ENCODE assay signal across 21 cellular contexts in genomic region chr9:6565312-6565711, GRCh38.
DNase-seq lines count a peak whose midpoint lies in the region; ATAC-seq and TF ChIP-seq lines count a peak whose summit lies in the region.
"Had no signal": no experiment of that assay in that cellular context is flagged by ENCODE, and none has a peak within 500 bp of the region (broad histone marks: within the 10 kb centered on the region; RNA-seq: fewer than 3 reads in every experiment).

No MANE protein-coding gene starts in this region.

- H3K4me2 ChIP-seq in fibroblast of lung (ENCODE audit: extremely low read depth, insufficient read depth, low read length) (no peak overlapping the region), skeletal muscle satellite cell (ENCODE audit: low read length) (peak overlapping the region; percentile 22)

- DNase-seq in HFFc6 (no peak), fibroblast of lung (ENCODE audit: low read depth in 2 of 2) (no peak), putamen (ENCODE audit: low spot score) (no peak)
- DNase-seq in stimulated activated CD4-positive, alpha-beta T cell treated with anti-CD3 and anti-CD28 coated beads, Interleukin-4, amount 100 ng/mL, for 24 hours: no peak
- DNase-seq: activated CD4-positive, alpha-beta T cell treated with anti-CD3 and anti-CD28 coated beads, Interleukin-2, amount 50 U/mL, for 48 hours; activated T-cell treated with anti-CD3 and anti-CD28 coated beads for 4 hours; AML-193; DND-41; dorsolateral prefrontal cortex; erythroblast; NCI-H524; retina; T-helper 2 cell; testis; WERI-Rb-1 had no signal

- H3K9ac ChIP-seq in fibroblast of lung (ENCODE audit: insufficient read depth, low read length): no peak overlapping the region
- peak overlapping the region; percentile 35 for H3K9ac ChIP-seq in skeletal muscle satellite cell (ENCODE audit: low read depth, low read length)

- H3K4me1 ChIP-seq in fibroblast of lung (ENCODE audit: control insufficient read depth, extremely low read depth, insufficient read depth, low read length) (peaks cover 15% of the 10 kb centered on the region), skeletal muscle satellite cell (ENCODE audit: control insufficient read depth, insufficient read depth, low read length) (peaks cover 64% of the 10 kb centered on the region)

- H3K9me3 ChIP-seq in fibroblast of lung (ENCODE audit: control insufficient read depth, insufficient read depth, low read depth, low read length) (no peaks in the 10 kb centered on the region), skeletal muscle satellite cell (replicated peaks; ENCODE audit: low read length) (no peaks in the 10 kb centered on the region)
- H3K9me3 ChIP-seq: left ventricle myocardium inferior, SJSA1, testis had no signal

- no peaks in the 10 kb centered on the region for H3K36me3 Mint-ChIP-seq in HFFc6 (ENCODE audit: low read depth)
- H3K36me3 Mint-ChIP-seq in activated T-helper 17 cell treated with anti-CD3 and anti-CD28 coated beads, Interleukin-2, amount 50 U/mL, for 72 hours (ENCODE audit: low read depth): no peaks in the 10 kb centered on the region
- H3K36me3 Mint-ChIP-seq: activated naive CD4-positive, alpha-beta T cell treated with anti-CD3 and anti-CD28 coated beads, Interleukin-2, amount 50 U/mL, for 24 hours had no signal

- no peaks in the 10 kb centered on the region for H3K9me3 Mint-ChIP-seq in HFFc6
- no peaks in the 10 kb centered on the region for H3K9me3 Mint-ChIP-seq in activated T-helper 17 cell treated with anti-CD3 and anti-CD28 coated beads, Interleukin-2, amount 50 U/mL, for 72 hours
- H3K9me3 Mint-ChIP-seq: activated naive CD4-positive, alpha-beta T cell treated with anti-CD3 and anti-CD28 coated beads, Interleukin-2, amount 50 U/mL, for 24 hours had no signal

- H3K27me3 ChIP-seq in fibroblast of lung (ENCODE audit: control insufficient read depth, insufficient read depth, low read length) (no peaks in the 10 kb centered on the region), skeletal muscle satellite cell (ENCODE audit: control insufficient read depth, insufficient read depth, low read length) (no peaks in the 10 kb centered on the region)
- H3K27me3 ChIP-seq: dorsolateral prefrontal cortex, SJSA1, testis had no signal

- H3K4me3 ChIP-seq in fibroblast of lung (replicated peaks in 1 of 4; ENCODE audit: control extremely low read depth in 1 of 4, insufficient read depth in 1 of 4, low read depth in 3 of 4, low read length in 4 of 4) (no peak overlapping the region), skeletal muscle satellite cell (ENCODE audit: low read length) (no peak overlapping the region)
- H3K4me3 ChIP-seq: dorsolateral prefrontal cortex, left ventricle myocardium inferior, SJSA1, testis had no signal

- H3K36me3 ChIP-seq in fibroblast of lung (ENCODE audit: control insufficient read depth, insufficient read depth, low read length): no peaks in the 10 kb centered on the region
- H3K36me3 ChIP-seq in skeletal muscle satellite cell (ENCODE audit: insufficient read depth, low read length): no peaks in the 10 kb centered on the region
- H3K36me3 ChIP-seq: left ventricle myocardium inferior, SJSA1, WERI-Rb-1 had no signal

- peaks cover 55% of the 10 kb centered on the region for H3K4me1 Mint-ChIP-seq in HFFc6 (ENCODE audit: low read depth)
- peaks cover 13% of the 10 kb centered on the region for H3K4me1 Mint-ChIP-seq in activated T-helper 17 cell treated with anti-CD3 and anti-CD28 coated beads, Interleukin-2, amount 50 U/mL, for 72 hours
- H3K4me1 Mint-ChIP-seq: activated naive CD4-positive, alpha-beta T cell treated with anti-CD3 and anti-CD28 coated beads, Interleukin-2, amount 50 U/mL, for 24 hours had no signal

- H4K20me1 ChIP-seq in fibroblast of lung (ENCODE audit: control insufficient read depth, extremely low read depth, insufficient read depth, low read length): no peaks in the 10 kb centered on the region

- peak overlapping the region; percentile 97 for H3K27ac Mint-ChIP-seq in HFFc6
- H3K27ac Mint-ChIP-seq in activated T-helper 17 cell treated with anti-CD3 and anti-CD28 coated beads, Interleukin-2, amount 50 U/mL, for 72 hours: peak overlapping the region; percentile 87
- H3K27ac Mint-ChIP-seq: activated naive CD4-positive, alpha-beta T cell treated with anti-CD3 and anti-CD28 coated beads, Interleukin-2, amount 50 U/mL, for 24 hours had no signal

- ATAC-seq in activated T-helper 17 cell treated with anti-CD3 and anti-CD28 coated beads, Interleukin-2, amount 50 U/mL, for 72 hours (replicated peaks): no peak
- ATAC-seq in GM18858 (IDR thresholded peaks at IDR 0.05; ENCODE audit: unreplicated experiment): no peak

- TF ChIP-seq CTCF in HFFc6 (IDR thresholded peaks at IDR 0.05) (no peak), fibroblast of lung (conservative IDR thresholded peaks at IDR 0.05 in 1 of 2, IDR thresholded peaks at IDR 0.05 in 1 of 2; ENCODE audit: low read depth in 1 of 2, low read length in 2 of 2) (no peak)

- H3K27ac ChIP-seq in fibroblast of lung (ENCODE audit: insufficient read depth, low read length): no peak overlapping the region
- H3K27ac ChIP-seq: testis, WERI-Rb-1 had no signal

- no peaks in the 10 kb centered on the region for H3K79me2 ChIP-seq in fibroblast of lung (ENCODE audit: control insufficient read depth, insufficient read depth, low read length)

- no peaks in the 10 kb centered on the region for H3K27me3 Mint-ChIP-seq in HFFc6 (ENCODE audit: insufficient read depth)
- no peaks in the 10 kb centered on the region for H3K27me3 Mint-ChIP-seq in activated T-helper 17 cell treated with anti-CD3 and anti-CD28 coated beads, Interleukin-2, amount 50 U/mL, for 72 hours
- H3K27me3 Mint-ChIP-seq: activated naive CD4-positive, alpha-beta T cell treated with anti-CD3 and anti-CD28 coated beads, Interleukin-2, amount 50 U/mL, for 24 hours had no signal

- H2AFZ ChIP-seq in fibroblast of lung (ENCODE audit: low read length): peak overlapping the region; percentile 58

- H3K4me3 Mint-ChIP-seq in HFFc6: no peak overlapping the region
- H3K4me3 Mint-ChIP-seq in activated T-helper 17 cell treated with anti-CD3 and anti-CD28 coated beads, Interleukin-2, amount 50 U/mL, for 72 hours: no peak overlapping the region
- H3K4me3 Mint-ChIP-seq: activated naive CD4-positive, alpha-beta T cell treated with anti-CD3 and anti-CD28 coated beads, Interleukin-2, amount 50 U/mL, for 24 hours had no signal
